ENCODE assay signal across 23 cellular contexts in the genomic region with DNA sequence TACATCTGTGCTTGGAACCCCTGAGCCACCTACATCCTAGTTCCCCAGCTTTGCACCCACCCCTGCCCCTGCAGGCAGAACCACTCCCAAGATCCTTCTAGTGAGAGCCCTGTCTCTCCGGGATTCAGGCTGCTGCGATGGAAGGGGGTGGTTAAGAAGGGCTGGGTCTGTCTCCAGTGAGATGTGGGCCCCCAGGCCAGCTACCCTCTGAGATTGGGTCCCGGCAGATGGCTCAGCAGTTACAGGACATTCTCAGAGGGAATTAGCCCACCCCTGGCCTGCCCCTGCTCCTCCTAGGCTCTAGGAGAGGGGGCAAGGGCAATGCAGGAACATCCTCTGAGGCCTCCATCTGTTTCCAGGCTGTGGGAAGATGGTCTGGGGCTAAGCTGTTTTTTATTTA. TPM values are rescaled to one million over a fixed set of nuclear protein-coding genes. Genes with fewer than 3 reads are reported as not detected.
"Had no signal": no experiment of that assay in that cellular context is flagged by ENCODE, and none has a peak within 500 bp of the region (broad histone marks: within the 10 kb centered on the region; RNA-seq: fewer than 3 reads in every experiment).

No MANE protein-coding gene starts in this region.

- DNase-seq: cortex of kidney; head of caudate nucleus; kidney; mucosa of descending colon; naive B cell; sigmoid colon; stimulated activated CD4-positive, alpha-beta T cell treated with anti-CD3 and anti-CD28 coated beads, Interleukin-2, amount 100 ng/mL, for 24 hours; stimulated activated CD4-positive, alpha-beta T cell treated with anti-CD3 and anti-CD28 coated beads, Interleukin-4, amount 100 ng/mL, for 4 hours; stimulated activated naive CD8-positive, alpha-beta T cell treated with anti-CD3 and anti-CD28 coated beads, Interleukin-15, Interleukin-2, amounts not matched to agents 100 U/mL and 50 U/mL, for 24 hours; substantia nigra; testis; tibial artery; upper lobe of left lung; uterus had no signal

- H3K9me3 Mint-ChIP-seq: memory B cell; naive B cell; natural killer cell treated with Interleukin-12 subunit alpha and Interleukin-12 subunit beta and Interleukin-15 and Interleukin-18, amount 100 ng/mL, for 72 hours; neural crest cell; stimulated activated memory B cell treated with anti-CD40 and anti-IgM and Interleukin-4, amounts not matched to agents 10 μg/mL and 1 μg/mL and 100 μg/mL, for 72 hours had no signal

- H3K27me3 ChIP-seq: right atrium auricular region, sigmoid colon, testis, tibial artery, upper lobe of left lung, uterus had no signal

- H3K27me3 Mint-ChIP-seq: memory B cell; naive B cell; natural killer cell treated with Interleukin-12 subunit alpha and Interleukin-12 subunit beta and Interleukin-15 and Interleukin-18, amount 100 ng/mL, for 72 hours; progenitor cell of endocrine pancreas; stimulated activated memory B cell treated with anti-CD40 and anti-IgM and Interleukin-4, amounts not matched to agents 10 μg/mL and 1 μg/mL and 100 μg/mL, for 72 hours had no signal

- H3K27ac ChIP-seq: parathyroid adenoma, right atrium auricular region, sigmoid colon, testis, tibial artery, upper lobe of left lung, uterus had no signal

- H3K4me1 ChIP-seq: parathyroid adenoma, right atrium auricular region, testis, uterus had no signal

- H3K36me3 Mint-ChIP-seq: natural killer cell treated with Interleukin-12 subunit alpha and Interleukin-12 subunit beta and Interleukin-15 and Interleukin-18, amount 100 ng/mL, for 72 hours had no signal

- ATAC-seq: mucosa of descending colon; natural killer cell treated with Interleukin-12 subunit alpha and Interleukin-12 subunit beta and Interleukin-15 and Interleukin-18, amount 100 ng/mL, for 72 hours; stimulated activated memory B cell treated with anti-CD40 and anti-IgM and Interleukin-4, amounts not matched to agents 10 μg/mL and 1 μg/mL and 100 μg/mL, for 72 hours; stimulated activated naive CD8-positive, alpha-beta T cell treated with anti-CD3 and anti-CD28 coated beads, Interleukin-15, Interleukin-2, amounts not matched to agents 100 U/mL and 50 U/mL, for 24 hours had no signal

- H3K36me3 ChIP-seq: right atrium auricular region, uterus had no signal

- H2AFZ ChIP-seq: parathyroid adenoma had no signal

- H3K27ac Mint-ChIP-seq: memory B cell; natural killer cell treated with Interleukin-12 subunit alpha and Interleukin-12 subunit beta and Interleukin-15 and Interleukin-18, amount 100 ng/mL, for 72 hours; progenitor cell of endocrine pancreas; stimulated activated memory B cell treated with anti-CD40 and anti-IgM and Interleukin-4, amounts not matched to agents 10 μg/mL and 1 μg/mL and 100 μg/mL, for 72 hours had no signal

- H3K4me3 Mint-ChIP-seq: memory B cell; naive B cell; natural killer cell treated with Interleukin-12 subunit alpha and Interleukin-12 subunit beta and Interleukin-15 and Interleukin-18, amount 100 ng/mL, for 72 hours; neural crest cell; stimulated activated memory B cell treated with anti-CD40 and anti-IgM and Interleukin-4, amounts not matched to agents 10 μg/mL and 1 μg/mL and 100 μg/mL, for 72 hours had no signal

- H3K9ac ChIP-seq: parathyroid adenoma had no signal

- H3K9me3 ChIP-seq: mucosa of descending colon, right atrium auricular region, sigmoid colon, testis, tibial artery, upper lobe of left lung, uterus had no signal

- H3K4me3 ChIP-seq: lung, mucosa of descending colon, right atrium auricular region, sigmoid colon, testis, tibial artery, upper lobe of left lung, uterus had no signal

- H3K79me2 ChIP-seq: parathyroid adenoma had no signal

RNA-seq across cellular contexts. Expression of a gene that starts 50.0 kb away (rescaled TPM):
- total RNA-seq: glomerular endothelial cell had no signal
